9 cellular contexts compared by ENCODE assay signal in genomic region chr11:304915-305833, GRCh38. TPM values are rescaled to one million over a fixed set of nuclear protein-coding genes. Genes with fewer than 3 reads are reported as not detected.
DNase-seq lines count a peak whose midpoint lies in the region; ATAC-seq, FAIRE-seq and TF ChIP-seq lines count a peak whose summit lies in the region.
"Had no signal": no experiment of that assay in that cellular context is flagged by ENCODE, and none has a peak within 500 bp of the region (broad histone marks: within the 10 kb centered on the region; RNA-seq: fewer than 3 reads in every experiment).

No MANE protein-coding gene starts in this region.

- TF ChIP-seq CTCF in upper lobe of right lung (IDR thresholded peaks at IDR 0.05), result peak; percentile 70

- H3K27ac Mint-ChIP-seq in effector memory CD8-positive, alpha-beta T cell, result peak overlapping the region in 1 of 2 donors; percentile 87
- no peak overlapping the region for H3K27ac Mint-ChIP-seq in memory B cell
- H3K27ac Mint-ChIP-seq: stimulated activated naive CD8-positive, alpha-beta T cell treated with anti-CD3 and anti-CD28 coated beads, Interleukin-15, Interleukin-2, amounts not matched to agents 100 ng/mL and 50 ng/mL, for 24 hours had no signal

- no peak for ATAC-seq in effector memory CD8-positive, alpha-beta T cell (replicated peaks)
- peak; percentile 34 for ATAC-seq in memory B cell (ENCODE audit: low read depth)
- ATAC-seq in upper lobe of right lung, result peak; percentile 27
- ATAC-seq in GM21360 (IDR thresholded peaks at IDR 0.05; ENCODE audit: unreplicated experiment), result no peak

- peaks cover 38% of the 10 kb centered on the region for H3K36me3 Mint-ChIP-seq in effector memory CD8-positive, alpha-beta T cell (ENCODE audit: insufficient read depth)
- H3K36me3 Mint-ChIP-seq in memory B cell, result no peaks in the 10 kb centered on the region

- H3K27me3 Mint-ChIP-seq in effector memory CD8-positive, alpha-beta T cell, result peaks cover 4 to 7% of the 10 kb centered on the region in 2 donors
- no peaks in the 10 kb centered on the region for H3K27me3 Mint-ChIP-seq in memory B cell

- H3K27me3 ChIP-seq in upper lobe of right lung, result no peaks in the 10 kb centered on the region

- FAIRE-seq in TTC549 (lab: Jason Lieb, UNC), result peak; percentile 59

- no peak overlapping the region for H3K4me3 ChIP-seq in Jurkat, Clone E6-1 (ENCODE audit: low read length)
- H3K4me3 ChIP-seq in upper lobe of right lung, result no peak overlapping the region

- H3K9me3 ChIP-seq in upper lobe of right lung, result no peaks in the 10 kb centered on the region

- intact Hi-C loops in upper lobe of right lung (cut with DNase I), result no loop called here

- H3K4me1 ChIP-seq in upper lobe of right lung, result peaks cover 25% of the 10 kb centered on the region

- H3K4me3 Mint-ChIP-seq in effector memory CD8-positive, alpha-beta T cell, result no peak overlapping the region
- no peak overlapping the region for H3K4me3 Mint-ChIP-seq in memory B cell
- H3K4me3 Mint-ChIP-seq: stimulated activated naive CD8-positive, alpha-beta T cell treated with anti-CD3 and anti-CD28 coated beads, Interleukin-15, Interleukin-2, amounts not matched to agents 100 ng/mL and 50 ng/mL, for 24 hours had no signal

- peak overlapping the region; percentile 89 for H3K27ac ChIP-seq in upper lobe of right lung

- no peaks in the 10 kb centered on the region for H3K9me3 Mint-ChIP-seq in effector memory CD8-positive, alpha-beta T cell
- H3K9me3 Mint-ChIP-seq in memory B cell, result no peaks in the 10 kb centered on the region
- H3K9me3 Mint-ChIP-seq: stimulated activated naive CD8-positive, alpha-beta T cell treated with anti-CD3 and anti-CD28 coated beads, Interleukin-15, Interleukin-2, amounts not matched to agents 100 ng/mL and 50 ng/mL, for 24 hours had no signal

- H3K36me3 ChIP-seq in upper lobe of right lung, result no peaks in the 10 kb centered on the region

- peak; percentile 37 for DNase-seq in DMS153 treated with DMSO at 0.1 percent for 48 hours (lab: John Stamatoyannopoulos, UW; ENCODE audit: unreplicated experiment)
- DNase-seq in DMS153 (lab: John Stamatoyannopoulos, UW), result no peak
- peak; percentile 60 for DNase-seq in Jurkat, Clone E6-1 (ENCODE audit: low read depth, low spot score)
- peak in 2 of 3 experiments; percentile 47 to 59 for DNase-seq in effector memory CD8-positive, alpha-beta T cell
- no peak for DNase-seq in memory B cell (ENCODE audit: low spot score in 2 of 2)
- DNase-seq in upper lobe of right lung, result peak; percentile 71

- H3K4me1 Mint-ChIP-seq in effector memory CD8-positive, alpha-beta T cell (ENCODE audit: low read depth in 2 of 2), result peaks cover 29 to 47% of the 10 kb centered on the region in 2 donors
- peaks cover 27% of the 10 kb centered on the region for H3K4me1 Mint-ChIP-seq in memory B cell

RNA-seq across cellular contexts. Expression of gene IFITM2, which starts 2.4 kb away (rescaled TPM):
- polyA plus RNA-seq in Jurkat, Clone E6-1 (2012; ENCODE audit: insufficient read depth, insufficient read length), result 211 TPM
- 521 TPM for total RNA-seq in upper lobe of right lung

RNA-seq across cellular contexts. Expression of gene IFITM5, which starts 5.8 kb away (rescaled TPM):
- polyA plus RNA-seq in Jurkat, Clone E6-1 (2012; ENCODE audit: insufficient read depth, insufficient read length), result not detected
- not detected for total RNA-seq in upper lobe of right lung

RNA-seq across cellular contexts. Expression of gene IFITM1, which starts 8.7 kb away (rescaled TPM):
- 63.9 TPM for polyA plus RNA-seq in Jurkat, Clone E6-1 (2012; ENCODE audit: insufficient read depth, insufficient read length)
- 128 TPM for total RNA-seq in upper lobe of right lung

RNA-seq across cellular contexts. Expression of gene IFITM3, which starts 15.5 kb away (rescaled TPM):
- polyA plus RNA-seq in Jurkat, Clone E6-1 (2012; ENCODE audit: insufficient read depth, insufficient read length), result 33.0 TPM
- total RNA-seq in upper lobe of right lung, result 692 TPM

RNA-seq across cellular contexts. Expression of gene PGGHG, which starts 16.2 kb away (rescaled TPM):
- polyA plus RNA-seq in Jurkat, Clone E6-1 (2012; ENCODE audit: insufficient read depth, insufficient read length), result 148 TPM
- 105 TPM for total RNA-seq in upper lobe of right lung

Comparison
In these comparisons a context has a peak if more than half of its experiments do, and no peak if none do; other contexts are left out.
1. DNase-seq: peak in DMS153 treated with DMSO at 0.1 percent for 48 hours (single experiment), Jurkat, Clone E6-1 (single experiment), effector memory CD8-positive, alpha-beta T cell (2 of 3) and upper lobe of right lung (single experiment); none in DMS153 (single experiment) and memory B cell (0 of 2).
2. ATAC-seq: peak in memory B cell (single experiment) and upper lobe of right lung (single experiment); none in effector memory CD8-positive, alpha-beta T cell (single experiment) and GM21360 (single experiment).